1 cellular context compared by ENCODE assay signal in genomic region chr2:17058772-17059402, GRCh38.
TF ChIP-seq lines count a peak whose summit lies in the region.

No MANE protein-coding gene starts in this region.

TF ChIP-seq in K562, 482 proteins besides CTCF, POLR2A, EP300 and RAD21 (continued from another document):
- TF ChIP-seq ZNF766 (CRISPR knock-in tag; conservative IDR thresholded peaks at IDR 0.05) (no peak), BRD4 (IDR thresholded peaks at IDR 0.05) (no peak), NCOA1 (IDR thresholded peaks at IDR 0.05; ENCODE audit: low read depth) (no peak), CAMTA2 (CRISPR knock-in tag; conservative IDR thresholded peaks at IDR 0.05) (no peak), PHF20 (IDR thresholded peaks at IDR 0.05; ENCODE audit: partially characterized antibody) (no peak), HDAC2 (IDR thresholded peaks at IDR 0.05) (no peak), ZNF316 (IDR thresholded peaks at IDR 0.05) (peak; percentile 40; the same call in 1 of the 2 replicates), KHSRP (IDR thresholded peaks at IDR 0.05) (no peak), BRCA1 (IDR thresholded peaks at IDR 0.05) (no peak), BRCA1 (CRISPR knock-in tag; IDR thresholded peaks at IDR 0.05) (no peak), MAFF (IDR thresholded peaks at IDR 0.05; ENCODE audit: low read length) (peak; percentile 23; the same call in 1 of the 2 replicates), ZKSCAN8 (CRISPR knock-in tag; IDR thresholded peaks at IDR 0.05) (no peak), FIP1L1 (IDR thresholded peaks at IDR 0.05; ENCODE audit: low read depth, low read length, poor library complexity, severe bottlenecking) (no peak), PKNOX1 (IDR thresholded peaks at IDR 0.05) (no peak), STAT6 (CRISPR knock-in tag; IDR thresholded peaks at IDR 0.05) (no peak), RBM15 (IDR thresholded peaks at IDR 0.05; ENCODE audit: insufficient read depth, low read length) (no peak), ZNF133 (CRISPR knock-in tag; IDR thresholded peaks at IDR 0.05) (no peak), MAFK (IDR thresholded peaks at IDR 0.05; ENCODE audit: low read length) (0 out of 2 replicates have a peak, but pooled peaks have one; percentile 15), ZNF589 (CRISPR knock-in tag; IDR thresholded peaks at IDR 0.05; ENCODE audit: low read depth) (no peak), ZNF324 (CRISPR knock-in tag; IDR thresholded peaks at IDR 0.05) (no peak), SREBF1 (IDR thresholded peaks at IDR 0.05; ENCODE audit: borderline replicate concordance, low read depth, low read length) (no peak), SLC30A9 (CRISPR knock-in tag; IDR thresholded peaks at IDR 0.05) (no peak), TARDBP (IDR thresholded peaks at IDR 0.05) (no peak)
TF ChIP-seq in K562: peak in this region for 5.
